ENCODE assay signal across 31 cellular contexts in the genomic region with DNA sequence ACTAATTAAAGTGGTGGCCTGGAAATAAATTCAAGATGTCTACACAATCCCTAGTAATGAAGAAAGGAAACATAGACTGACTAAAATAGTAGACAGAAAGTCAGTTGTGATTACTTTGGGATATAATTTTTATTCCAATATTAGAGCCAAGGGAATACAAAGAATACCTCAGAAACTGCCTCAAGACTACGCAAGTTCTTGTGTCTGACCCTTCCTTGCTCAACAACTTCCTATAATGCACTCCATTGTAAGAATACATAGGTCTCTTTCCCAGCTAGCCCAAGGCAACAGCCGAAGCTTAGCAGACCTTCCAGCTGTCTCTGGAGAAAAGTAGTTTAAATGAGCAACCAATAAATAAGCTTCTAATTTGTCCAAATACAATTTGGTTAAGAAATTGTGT.
"Had no signal": no experiment of that assay in that cellular context is flagged by ENCODE, and none has a peak within 500 bp of the region (broad histone marks: within the 10 kb centered on the region; RNA-seq: fewer than 3 reads in every experiment).

No MANE protein-coding gene starts in this region.

- H3K79me2 ChIP-seq: parathyroid adenoma had no signal

- H3K27ac ChIP-seq: neural progenitor cell, ovary, parathyroid adenoma, psoas muscle, right lobe of liver, sigmoid colon, spleen, suprapubic skin, testis, tibial artery, transverse colon, upper lobe of right lung, uterus had no signal

- H3K9me3 Mint-ChIP-seq: neural progenitor cell, type B pancreatic cell had no signal

- DNase-seq: natural killer cell; occipital lobe; ovary; posterior cingulate gyrus; psoas muscle; right cardiac atrium; right lobe of liver; sigmoid colon; spleen; stimulated activated CD4-positive, alpha-beta T cell treated with anti-CD3 and anti-CD28 coated beads, Interleukin-12 subunit alpha, Interleukin-12 subunit beta, amount 100 ng/mL, for 4 hours; stimulated activated CD4-positive, alpha-beta T cell treated with anti-CD3 and anti-CD28 coated beads, Interleukin-1b, Interleukin-23, amount 100 ng/mL, for 48 hours; stimulated activated CD4-positive, alpha-beta T cell treated with anti-CD3 and anti-CD28 coated beads, Interleukin-4, amount 100 ng/mL, for 1 hour; stimulated activated CD4-positive, alpha-beta T cell treated with anti-CD3 and anti-CD28 coated beads, Interleukin-4, amount 100 ng/mL, for 4 hours; stimulated activated CD8-positive, alpha-beta memory T cell treated with anti-CD3 and anti-CD28 coated beads, Interleukin-4, amount 100 ng/mL, for 48 hours; stimulated activated naive CD4-positive, alpha-beta T cell; stimulated activated naive CD8-positive, alpha-beta T cell treated with anti-CD3 and anti-CD28 coated beads, Interleukin-15, amount 100 ng/mL, for 72 hours; stimulated activated naive CD8-positive, alpha-beta T cell treated with anti-CD3 and anti-CD28 coated beads, Interleukin-15, Interleukin-2, amounts not matched to agents 100 U/mL and 50 U/mL, for 24 hours; substantia nigra; testis; tibial artery; transverse colon; upper lobe of right lung; uterus had no signal

- H3K4me3 Mint-ChIP-seq: natural killer cell; nephron; neural progenitor cell; stimulated activated memory B cell treated with anti-CD40 and anti-IgM and Interleukin-4, amounts not matched to agents 10 μg/mL and 1 μg/mL and 100 μg/mL, for 72 hours; stimulated activated naive CD8-positive, alpha-beta T cell treated with anti-CD3 and anti-CD28 coated beads, Interleukin-15, amount 100 ng/mL, for 72 hours; type B pancreatic cell had no signal

- H3K9ac ChIP-seq: neural progenitor cell, parathyroid adenoma had no signal

- H3K9me3 ChIP-seq: ovary, psoas muscle, right lobe of liver, suprapubic skin, testis, tibial artery, transverse colon, upper lobe of right lung, uterus had no signal

- H3K36me3 Mint-ChIP-seq: neural progenitor cell; stimulated activated memory B cell treated with anti-CD40 and anti-IgM and Interleukin-4, amounts not matched to agents 10 μg/mL and 1 μg/mL and 100 μg/mL, for 72 hours; type B pancreatic cell had no signal

- H3K27ac Mint-ChIP-seq: natural killer cell; nephron; neural progenitor cell; progenitor cell of endocrine pancreas; stimulated activated memory B cell treated with anti-CD40 and anti-IgM and Interleukin-4, amounts not matched to agents 10 μg/mL and 1 μg/mL and 100 μg/mL, for 72 hours; stimulated activated naive CD8-positive, alpha-beta T cell treated with anti-CD3 and anti-CD28 coated beads, Interleukin-15, amount 100 ng/mL, for 72 hours; type B pancreatic cell had no signal

- H3K4me3 ChIP-seq: neural progenitor cell, ovary, psoas muscle, right lobe of liver, sigmoid colon, smooth muscle cell, spleen, suprapubic skin, testis, tibial artery, transverse colon, upper lobe of right lung, uterus had no signal

- H3K36me3 ChIP-seq: neural progenitor cell, ovary, right lobe of liver, sigmoid colon, spleen, suprapubic skin, tibial artery, transverse colon, upper lobe of right lung, uterus had no signal

- H3K27me3 ChIP-seq: neural progenitor cell, ovary, right lobe of liver, sigmoid colon, spleen, suprapubic skin, testis, tibial artery, transverse colon, upper lobe of right lung, uterus had no signal

- H3K4me2 ChIP-seq: neural progenitor cell, smooth muscle cell had no signal

- H3K4me1 ChIP-seq: neural progenitor cell, parathyroid adenoma, psoas muscle, right lobe of liver, sigmoid colon, spleen, suprapubic skin, testis, tibial artery, transverse colon, upper lobe of right lung, uterus had no signal

- H3K27me3 Mint-ChIP-seq: progenitor cell of endocrine pancreas; stimulated activated memory B cell treated with anti-CD40 and anti-IgM and Interleukin-4, amounts not matched to agents 10 μg/mL and 1 μg/mL and 100 μg/mL, for 72 hours; stimulated activated naive CD8-positive, alpha-beta T cell treated with anti-CD3 and anti-CD28 coated beads, Interleukin-15, amount 100 ng/mL, for 72 hours; type B pancreatic cell had no signal

- H3K4me1 Mint-ChIP-seq: natural killer cell; nephron; neural progenitor cell; stimulated activated memory B cell treated with anti-CD40 and anti-IgM and Interleukin-4, amounts not matched to agents 10 μg/mL and 1 μg/mL and 100 μg/mL, for 72 hours; stimulated activated naive CD8-positive, alpha-beta T cell treated with anti-CD3 and anti-CD28 coated beads, Interleukin-15, amount 100 ng/mL, for 72 hours had no signal

- ATAC-seq: natural killer cell; psoas muscle; right cardiac atrium; right lobe of liver; stimulated activated memory B cell treated with anti-CD40 and anti-IgM and Interleukin-4, amounts not matched to agents 10 μg/mL and 1 μg/mL and 100 μg/mL, for 72 hours; stimulated activated naive CD8-positive, alpha-beta T cell treated with anti-CD3 and anti-CD28 coated beads, Interleukin-15, amount 100 ng/mL, for 72 hours; stimulated activated naive CD8-positive, alpha-beta T cell treated with anti-CD3 and anti-CD28 coated beads, Interleukin-15, Interleukin-2, amounts not matched to agents 100 U/mL and 50 U/mL, for 24 hours; upper lobe of right lung had no signal

- H2AFZ ChIP-seq: neural progenitor cell, parathyroid adenoma had no signal
